11 cellular contexts compared by ENCODE assay signal in genomic region chr19:11195169-11195568, GRCh38. TPM values are rescaled to one million over a fixed set of nuclear protein-coding genes. Genes with fewer than 3 reads are reported as not detected.
DNase-seq lines count a peak whose midpoint lies in the region; ATAC-seq, FAIRE-seq and TF ChIP-seq lines count a peak whose summit lies in the region.
"Had no signal": no experiment of that assay in that cellular context is flagged by ENCODE, and none has a peak within 500 bp of the region (broad histone marks: within the 10 kb centered on the region; RNA-seq: fewer than 3 reads in every experiment).

No MANE protein-coding gene starts in this region.

- ATAC-seq in left cardiac atrium (no peak), GM21423 (IDR thresholded peaks at IDR 0.05; ENCODE audit: unreplicated experiment) (no peak), HG03469 (IDR thresholded peaks at IDR 0.05; ENCODE audit: unreplicated experiment) (no peak)
- ATAC-seq: mucosa of descending colon had no signal

- no peaks in the 10 kb centered on the region for H3K4me1 ChIP-seq in smooth muscle cell (ENCODE audit: low read depth)

- no peaks in the 10 kb centered on the region for H3K9me3 ChIP-seq in smooth muscle cell (replicated peaks; ENCODE audit: low read depth)
- H3K9me3 ChIP-seq: mucosa of descending colon had no signal

- WGBS in smooth muscle cell (ENCODE audit: low lambda C conversion rate) = 46% methylated on average over 9 of the region's 9 CpGs

- peaks cover 17% of the 10 kb centered on the region for H3F3A ChIP-seq in smooth muscle cell (ENCODE audit: low read depth)

- TF ChIP-seq CTCF in smooth muscle cell (IDR thresholded peaks at IDR 0.05; ENCODE audit: borderline replicate concordance, insufficient read depth, poor library complexity, severe bottlenecking) = no peak

- DNase-seq in GM12891 (ENCODE audit: insufficient read length, low spot score) (no peak), UCSD-AML1 (lab: John Stamatoyannopoulos, UW; ENCODE audit: unreplicated experiment) (peak; percentile 59), left cardiac atrium (peak; percentile 57), smooth muscle cell (lab: John Stamatoyannopoulos, UW; ENCODE audit: unreplicated experiment) (no peak), RCC 7860 (ENCODE audit: low spot score) (no peak), NCI-H2171 (lab: John Stamatoyannopoulos, UW) (no peak)
- DNase-seq: NCI-H524 had no signal

- H3K27ac ChIP-seq in smooth muscle cell (ENCODE audit: low read depth) = peak overlapping the region; percentile 12

- H3K79me2 ChIP-seq in smooth muscle cell (ENCODE audit: low read depth) = peaks cover 31% of the 10 kb centered on the region

- peak overlapping the region; percentile 93 for H3K4me2 ChIP-seq in smooth muscle cell

- no peak for TF ChIP-seq POLR2A in GM12891 (IDR thresholded peaks at IDR 0.05; ENCODE audit: low read depth, low read length)

- H3K4me3 ChIP-seq in smooth muscle cell = peak overlapping the region; percentile 15
- H3K4me3 ChIP-seq: mucosa of descending colon had no signal

- FAIRE-seq in GM12891 (lab: Jason Lieb, UNC) (peak; percentile 13), RCC 7860 (lab: Jason Lieb, UNC) (no peak)
- FAIRE-seq: G401.6 had no signal

- H3K9ac ChIP-seq in smooth muscle cell (ENCODE audit: low read depth) = no peak overlapping the region

- H3K27me3 ChIP-seq in smooth muscle cell (ENCODE audit: low read depth) = no peaks in the 10 kb centered on the region

- peaks cover 31% of the 10 kb centered on the region for H4K20me1 ChIP-seq in smooth muscle cell (ENCODE audit: low read depth)

- H3K36me3 ChIP-seq in smooth muscle cell (ENCODE audit: low read depth) = no peaks in the 10 kb centered on the region

- intact Hi-C loops in left cardiac atrium (cut with DNase I) = no loop called here

- no peak overlapping the region for H2AFZ ChIP-seq in smooth muscle cell (ENCODE audit: low read depth)

TF ChIP-seq in GM12891, 5 proteins besides CTCF, POLR2A, EP300 and RAD21:
- no peak for TF ChIP-seq TAF1 (IDR thresholded peaks at IDR 0.05; ENCODE audit: low read depth, low read length)

RNA-seq across cellular contexts. Expression of gene KANK2, which starts 2.2 kb away (rescaled TPM):
- polyA plus RNA-seq in GM12891 (2012; ENCODE audit: low read depth, missing spikeins) = 13.2 TPM
- total RNA-seq in left cardiac atrium (100 to 1,000 TPM; 238 to 255 TPM), smooth muscle cell (28.1 and 44.1 TPM in 2 replicates)
- polyA plus RNA-seq in smooth muscle cell = 31.9 and 32.0 TPM in 2 replicates

RNA-seq across cellular contexts. Expression of gene SPC24, which starts 39.6 kb away (rescaled TPM):
- polyA plus RNA-seq in GM12891 (2012; ENCODE audit: low read depth, missing spikeins) = 19.3 TPM
- total RNA-seq in left cardiac atrium (1 to 10 TPM; 3.4 to 3.9 TPM), smooth muscle cell (7.6 and 10.1 TPM in 2 replicates)
- polyA plus RNA-seq in smooth muscle cell = 6.1 and 9.7 TPM in 2 replicates

RNA-seq across cellular contexts. Expression of gene ANGPTL8, which starts 44.2 kb away (rescaled TPM):
- polyA plus RNA-seq in GM12891 (2012; ENCODE audit: low read depth, missing spikeins) = not detected
- total RNA-seq in left cardiac atrium (10 to 100 TPM in 1 of 2 donors, 1 to 10 TPM in 1; 4.0 to 20.3 TPM), smooth muscle cell (0.54 TPM in 1 of 2 replicates, not detected in the other)
- polyA plus RNA-seq in smooth muscle cell = 0.48 and 0.80 TPM in 2 replicates
- total RNA-seq: mucosa of descending colon had no signal

Comparison
In these comparisons a context has a peak if more than half of its experiments do, and no peak if none do; other contexts are left out.
1. DNase-seq: peak in UCSD-AML1 (single experiment) and left cardiac atrium (single experiment); none in GM12891 (single experiment), smooth muscle cell (single experiment), RCC 7860 (single experiment) and NCI-H2171 (single experiment).